14 cellular contexts compared by ENCODE assay signal in the genomic region with DNA sequence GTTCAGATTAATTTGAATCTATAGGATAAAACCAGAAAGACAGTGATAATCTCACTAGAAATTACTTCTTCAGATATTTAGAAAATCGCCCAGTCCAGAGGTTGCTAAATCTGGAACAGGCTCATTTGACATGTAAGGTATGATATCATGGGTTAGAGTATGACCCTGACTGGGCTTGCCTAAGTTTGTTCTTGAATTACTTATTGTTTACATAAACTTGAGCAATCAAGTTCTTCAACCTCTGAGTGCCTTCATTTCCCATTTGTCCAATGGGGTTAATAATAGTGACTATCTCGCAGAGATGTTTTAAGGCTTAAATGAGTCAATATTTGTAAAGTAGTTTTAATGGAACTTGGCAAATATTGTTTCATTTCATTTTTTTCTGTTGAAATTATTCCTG.
"Had no signal": no experiment of that assay in that cellular context is flagged by ENCODE, and none has a peak within 500 bp of the region (broad histone marks: within the 10 kb centered on the region; RNA-seq: fewer than 3 reads in every experiment).

No MANE protein-coding gene starts in this region.

- H3K27ac ChIP-seq: dorsolateral prefrontal cortex, foreskin keratinocyte, neutrophil, sigmoid colon, skin epidermis, suprapubic skin, thyroid gland, uterus had no signal

- H3K4me1 ChIP-seq: foreskin keratinocyte, sigmoid colon, suprapubic skin, thyroid gland, uterus had no signal

- DNase-seq: cortex of kidney; dorsolateral prefrontal cortex; effector memory CD4-positive, alpha-beta T cell; left colon; mucosa of descending colon; naive thymus-derived CD8-positive, alpha-beta T cell; sigmoid colon; stimulated activated naive CD4-positive, alpha-beta T cell treated with Interleukin-2 at 50 U/mL for 16 hours; thyroid gland; uterus had no signal

- H3K4me3 ChIP-seq: dorsolateral prefrontal cortex, mucosa of descending colon, sigmoid colon, skin epidermis, suprapubic skin, thyroid gland, uterus had no signal

- H3K9me3 ChIP-seq: mucosa of descending colon, neutrophil, sigmoid colon, thyroid gland, uterus had no signal

- H3K27me3 ChIP-seq: dorsolateral prefrontal cortex, foreskin keratinocyte, neutrophil, sigmoid colon, suprapubic skin, thyroid gland, uterus had no signal

- H3K36me3 ChIP-seq: neutrophil, sigmoid colon, suprapubic skin, thyroid gland, uterus had no signal

- ATAC-seq: foreskin keratinocyte; left colon; mucosa of descending colon; naive thymus-derived CD8-positive, alpha-beta T cell had no signal
